Comparison of ENCODE assay signal across 1 cellular context in genomic region chr1:179001451-179001850, GRCh38.
TF ChIP-seq lines count a peak whose summit lies in the region.

No MANE protein-coding gene starts in this region.

TF ChIP-seq in H1, 55 proteins besides CTCF, POLR2A, EP300 and RAD21:
- TF ChIP-seq ASH2L (IDR thresholded peaks at IDR 0.05; ENCODE audit: low read length) = no peak
- no peak for TF ChIP-seq EGR1 (IDR thresholded peaks at IDR 0.05; ENCODE audit: borderline replicate concordance, low read depth, low read length)
- TF ChIP-seq SP4 (IDR thresholded peaks at IDR 0.05; ENCODE audit: low read length) = no peak
- TF ChIP-seq ATF3 (IDR thresholded peaks at IDR 0.05; ENCODE audit: insufficient read depth, low read depth, low read length) = no peak
- TF ChIP-seq NANOG (IDR thresholded peaks at IDR 0.05; ENCODE audit: insufficient read depth, low read depth, low read length, poor library complexity, severe bottlenecking) = no peak
- no peak for TF ChIP-seq KDM4A (IDR thresholded peaks at IDR 0.05; ENCODE audit: low read depth, low read length, severe bottlenecking)
- TF ChIP-seq YY1 (IDR thresholded peaks at IDR 0.05; ENCODE audit: low read depth, low read length) = no peak
- no peak for TF ChIP-seq TAF1 (IDR thresholded peaks at IDR 0.05; ENCODE audit: low read depth, low read length)
